In the genomic region with DNA sequence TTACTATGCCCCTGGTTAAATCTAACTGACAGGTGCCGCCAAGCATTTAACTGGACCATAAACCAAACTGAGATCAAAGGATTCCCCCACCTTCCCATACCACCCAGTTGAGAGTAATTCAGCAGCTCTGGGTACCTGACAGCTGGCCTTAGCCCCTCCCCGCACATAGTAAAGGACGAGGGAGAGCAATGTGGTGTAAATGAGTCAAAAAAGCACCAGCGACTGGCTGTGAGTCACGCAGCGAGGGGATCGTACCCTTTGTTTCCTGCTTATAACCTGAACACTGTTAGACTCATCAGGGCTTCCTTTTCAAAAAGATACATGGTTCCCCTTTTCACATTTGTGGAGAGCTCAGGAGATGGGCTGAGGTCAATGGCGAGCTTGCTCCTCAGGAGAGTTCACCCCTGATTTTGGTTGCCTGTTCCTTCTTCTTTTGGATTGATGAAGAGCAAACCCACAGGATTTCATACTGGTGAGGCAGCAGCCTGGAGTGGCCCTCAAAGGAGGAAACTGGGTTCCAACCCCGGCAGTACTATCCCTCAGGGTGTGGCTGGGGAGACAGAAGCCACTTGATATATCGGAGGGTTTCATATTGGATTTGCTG, we compare ENCODE assay signal across 8 cellular contexts.
DNase-seq lines count a peak whose midpoint lies in the region; ATAC-seq and TF ChIP-seq lines count a peak whose summit lies in the region.

No MANE protein-coding gene starts in this region.

- peak overlapping the region; percentile 19; the same call in 1 of the 2 replicates for H3K9ac ChIP-seq in IMR-90 (ENCODE audit: low read depth, low read length)

- H2BK15ac ChIP-seq in IMR-90 (ENCODE audit: low read depth, low read length), result no peak overlapping the region

- no TSS peak for BruUV-seq in IMR-90 (replicated peaks; lab: Mats Ljungman, UMichigan)

- peaks cover 9% of the 10 kb centered on the region for H3K4me1 ChIP-seq in IMR-90 (ENCODE audit: control insufficient read depth, insufficient read depth, low read length)
- no peaks in the 10 kb centered on the region for H3K4me1 ChIP-seq in tibial artery

- no peak for TF ChIP-seq CTCF in IMR-90 (conservative IDR thresholded peaks at IDR 0.05; ENCODE audit: low read depth, low read length)
- TF ChIP-seq CTCF in tibial artery (IDR thresholded peaks at IDR 0.05), result no peak

- no peak overlapping the region for H3K4me3 ChIP-seq in IMR-90 (ENCODE audit: insufficient read depth, low read depth, low read length)
- H3K4me3 ChIP-seq in tibial artery, result no peak overlapping the region

- POLR2A ChIA-PET in IMR-90 (lab: Charles Lee; ENCODE audit: unreplicated experiment), result no interaction called here

- peak overlapping the region; percentile 73 for H2AFZ ChIP-seq in IMR-90 (replicated peaks; ENCODE audit: low read length, poor library complexity)

- H2AK9ac ChIP-seq in IMR-90 (replicated peaks; ENCODE audit: low read depth, low read length, poor library complexity), result peak overlapping the region; percentile 67

- peak overlapping the region in 1 of 2 experiments; percentile 31; a peak in 1 of 4 replicates for H4K8ac ChIP-seq in IMR-90 (ENCODE audit: low read depth in 2 of 2, low read length in 2 of 2)

- H3K79me1 ChIP-seq in IMR-90 (ENCODE audit: low read depth in 1 of 2, low read length in 2 of 2), result peaks cover 25 to 71% of the 10 kb centered on the region in 2 experiments

- H3K27me3 ChIP-seq in IMR-90 (ENCODE audit: control insufficient read depth, insufficient read depth, low read length), result no peaks in the 10 kb centered on the region
- no peaks in the 10 kb centered on the region for H3K27me3 ChIP-seq in tibial artery

- no peak overlapping the region for H2BK5ac ChIP-seq in IMR-90 (ENCODE audit: low read depth, low read length, poor library complexity, severe bottlenecking)

- intact Hi-C loops in IMR-90 (cut with micrococcal nuclease) (no loop called here), tibial artery (cut with DNase I; ENCODE audit: low total_unique reads) (no loop called here)

- H3K36me3 Mint-ChIP-seq in activated CD8-positive, alpha-beta memory T cell treated with anti-CD3 and anti-CD28 coated beads, Interleukin-2, amount 10 ng/mL, durations not matched to agents 7 days and 5 days, result peaks cover 17% of the 10 kb centered on the region

- no peak overlapping the region; the same call in 1 of the 2 replicates for H3K27ac ChIP-seq in IMR-90 (ENCODE audit: insufficient read depth, low read length)
- no peak overlapping the region for H3K27ac ChIP-seq in tibial artery

- H3K4me1 Mint-ChIP-seq in activated CD8-positive, alpha-beta memory T cell treated with anti-CD3 and anti-CD28 coated beads, Interleukin-2, amount 10 ng/mL, durations not matched to agents 7 days and 5 days, result peaks cover 68% of the 10 kb centered on the region

- peaks cover 17% of the 10 kb centered on the region for H3K36me3 ChIP-seq in IMR-90 (ENCODE audit: control insufficient read depth, insufficient read depth, low read length)
- no peaks in the 10 kb centered on the region for H3K36me3 ChIP-seq in tibial artery

- peak overlapping the region; percentile 64; the same call in 1 of the 2 replicates for H3K4me2 ChIP-seq in IMR-90 (ENCODE audit: low read depth, low read length)

- peaks cover 12% of the 10 kb centered on the region for H3K9me1 ChIP-seq in IMR-90 (ENCODE audit: insufficient read depth, low read length)

- H3K27me3 Mint-ChIP-seq in activated CD8-positive, alpha-beta memory T cell treated with anti-CD3 and anti-CD28 coated beads, Interleukin-2, amount 10 ng/mL, durations not matched to agents 7 days and 5 days, result no peaks in the 10 kb centered on the region

- peak overlapping the region; percentile 99 for H3K27ac Mint-ChIP-seq in activated CD8-positive, alpha-beta memory T cell treated with anti-CD3 and anti-CD28 coated beads, Interleukin-2, amount 10 ng/mL, durations not matched to agents 7 days and 5 days

- no peak overlapping the region for H3K14ac ChIP-seq in IMR-90 (replicated peaks; ENCODE audit: low read depth, low read length)

- no peak overlapping the region for H2AK5ac ChIP-seq in IMR-90 (ENCODE audit: low read depth, low read length)

- H3K18ac ChIP-seq in IMR-90 (ENCODE audit: low read depth, low read length), result peak overlapping the region; percentile 45; the same call in 1 of the 2 replicates

- H3K4ac ChIP-seq in IMR-90 (ENCODE audit: low read depth, low read length), result peak overlapping the region; percentile 47; the same call in 1 of the 2 replicates

- no peak overlapping the region for H4K5ac ChIP-seq in IMR-90 (ENCODE audit: low read depth, low read length)

- DNase-seq in GF-D8 (lab: John Stamatoyannopoulos, UW) (peak; percentile 18), IMR-90 (peak; percentile 80), kidney tubule cell (ENCODE audit: low spot score) (peak; percentile 86), NAMALWA (ENCODE audit: low spot score) (no peak), iPS-NIHi11 (ENCODE audit: low spot score) (no peak), tibial artery (no peak)
- peak; percentile 93 for DNase-seq in activated CD8-positive, alpha-beta memory T cell treated with anti-CD3 and anti-CD28 coated beads, Interleukin-2, amount 10 ng/mL, durations not matched to agents 7 days and 5 days

- H3K4me3 Mint-ChIP-seq in activated CD8-positive, alpha-beta memory T cell treated with anti-CD3 and anti-CD28 coated beads, Interleukin-2, amount 10 ng/mL, durations not matched to agents 7 days and 5 days, result peak overlapping the region; percentile 75

- H3K9me3 ChIP-seq in IMR-90 (ENCODE audit: control insufficient read depth, insufficient read depth, low read length) (no peaks in the 10 kb centered on the region), tibial artery (no peaks in the 10 kb centered on the region)

- CTCF ChIA-PET in IMR-90 (lab: Yijun Ruan, JAX), result no interaction called here
- CTCF ChIA-PET in activated CD8-positive, alpha-beta memory T cell treated with anti-CD3 and anti-CD28 coated beads, Interleukin-2, amount 10 ng/mL, durations not matched to agents 7 days and 5 days (lab: Charles Lee), result interaction anchor here (0.6 to 1.6 kb wide), 6 partner anchors 9 to 184 kb away, joined by 3 to 8 read pairs (median 3); no protein-coding TSS in a partner anchor

- H4K20me1 ChIP-seq in IMR-90 (ENCODE audit: insufficient read depth, low read length), result peaks cover 44% of the 10 kb centered on the region

- 80% methylated on average over 1 of the region's 10 CpGs; no CpG with 5 or more reads in 1 of the 2 experiments for WGBS in IMR-90 (ENCODE audit: extremely low coverage in 2 of 2, insufficient read length in 1 of 2), 2 experiments

- H3K23ac ChIP-seq in IMR-90 (ENCODE audit: low read depth, low read length), result no peak overlapping the region

- peak overlapping the region; percentile 35; the same call in 1 of the 2 replicates for H2BK20ac ChIP-seq in IMR-90 (ENCODE audit: low read depth, low read length)

- H3K56ac ChIP-seq in IMR-90 (ENCODE audit: extremely low read depth, insufficient read depth, low read length), result no peak overlapping the region

- H4K91ac ChIP-seq in IMR-90 (ENCODE audit: insufficient read depth, low read depth, low read length), result 0 out of 2 replicates have a peak overlapping the region, but pooled peaks have one; percentile 34

- TF ChIP-seq POLR2A in IMR-90 (IDR thresholded peaks at IDR 0.05; ENCODE audit: low read depth, low read length), result no peak

- dilution Hi-C loops in IMR-90 (cut with HindIII; ENCODE audit: low sequenced_read_pairs, unreplicated experiment), result no loop called here

- H3K9me3 Mint-ChIP-seq in activated CD8-positive, alpha-beta memory T cell treated with anti-CD3 and anti-CD28 coated beads, Interleukin-2, amount 10 ng/mL, durations not matched to agents 7 days and 5 days (ENCODE audit: low read depth), result peaks cover 10% of the 10 kb centered on the region

- no peak for TF ChIP-seq RAD21 in IMR-90 (IDR thresholded peaks at IDR 0.05; ENCODE audit: low read length)

- in situ Hi-C loops in IMR-90 (cut with MboI; ENCODE audit: low sequenced_read_pairs), result no loop called here

- peak overlapping the region; percentile 52; the same call in 1 of the 2 replicates for H2BK120ac ChIP-seq in IMR-90 (ENCODE audit: low read depth, low read length)

- peak; percentile 66 for ATAC-seq in GM21737 (IDR thresholded peaks at IDR 0.05; ENCODE audit: unreplicated experiment)
- ATAC-seq in IMR-90 (ENCODE audit: low read depth), result peak; percentile 79
- ATAC-seq in activated CD8-positive, alpha-beta memory T cell treated with anti-CD3 and anti-CD28 coated beads, Interleukin-2, amount 10 ng/mL, durations not matched to agents 7 days and 5 days, result peak; percentile 87

TF ChIP-seq in IMR-90, 13 proteins besides CTCF, POLR2A, EP300 and RAD21:
- no peak for TF ChIP-seq MAFK (IDR thresholded peaks at IDR 0.05; ENCODE audit: low read depth, low read length)

Comparison
In these comparisons a context has a peak if more than half of its experiments do, and no peak if none do; other contexts are left out.
1. DNase-seq: peak in GF-D8 (single experiment), IMR-90 (single experiment), activated CD8-positive, alpha-beta memory T cell treated with anti-CD3 and anti-CD28 coated beads, Interleukin-2, amount 10 ng/mL, durations not matched to agents 7 days and 5 days (single experiment) and kidney tubule cell (single experiment); none in NAMALWA (single experiment), iPS-NIHi11 (single experiment) and tibial artery (0 of 2).
2. Peak in every context shown above with its lines, with median percentiles within 50 percentile points of each other: ATAC-seq.